In the genomic region with DNA sequence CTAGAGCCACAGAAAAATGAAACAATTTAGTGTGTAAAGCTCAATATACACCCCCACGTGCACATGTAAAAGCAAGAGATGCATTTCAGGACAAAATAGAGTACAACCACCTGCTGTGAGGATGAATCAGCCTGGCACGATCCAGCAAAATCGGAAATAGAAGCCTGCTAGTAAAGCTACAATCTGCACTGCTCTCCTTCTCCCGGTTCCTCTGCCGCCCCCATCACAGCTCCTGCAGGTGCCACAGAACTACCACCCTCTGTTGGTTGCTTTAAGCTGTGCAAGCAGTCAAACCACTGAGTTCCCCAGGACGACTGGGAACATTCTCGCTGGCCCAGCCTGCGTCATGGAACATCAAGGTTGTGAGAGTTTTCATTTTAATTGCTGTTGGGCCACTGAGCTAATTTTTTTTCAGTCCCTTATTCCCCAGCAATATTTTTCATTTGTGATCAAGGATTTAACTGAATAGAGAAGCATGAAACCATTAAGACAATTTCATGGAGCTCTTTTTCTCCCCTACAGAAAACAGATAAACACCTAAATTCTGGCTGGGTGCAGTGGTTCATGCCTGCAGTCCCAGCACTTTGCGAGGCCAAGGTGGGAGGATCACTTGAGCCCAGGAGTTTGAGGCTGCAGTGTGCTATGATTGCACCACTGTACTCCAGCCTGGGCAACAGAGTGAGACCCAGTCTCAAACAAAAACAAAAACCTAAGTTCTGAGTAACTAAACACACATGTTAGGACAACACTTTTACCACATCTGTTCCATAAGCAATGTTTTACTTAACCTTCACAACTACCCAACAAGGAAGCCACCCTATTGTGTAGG, we compare ENCODE assay signal across 8 cellular contexts. TPM values are rescaled to one million over a fixed set of nuclear protein-coding genes. Genes with fewer than 3 reads are reported as not detected.
DNase-seq lines count a peak whose midpoint lies in the region; ATAC-seq and TF ChIP-seq lines count a peak whose summit lies in the region.

No MANE protein-coding gene starts in this region.

- no peaks in the 10 kb centered on the region for H3K9me3 ChIP-seq in tibial nerve

- peak overlapping the region in 1 of 2 donors; percentile 63 for H3K4me3 Mint-ChIP-seq in CD14-positive monocyte
- H3K4me3 Mint-ChIP-seq in naive thymus-derived CD8-positive, alpha-beta T cell, result peak overlapping the region in 1 of 10 donors; percentile 30

- peaks cover 0 to 3% (median 0%) of the 10 kb centered on the region in 7 donors for H3K9me3 Mint-ChIP-seq in CD14-positive monocyte
- H3K9me3 Mint-ChIP-seq in naive thymus-derived CD8-positive, alpha-beta T cell, result no peaks in the 10 kb centered on the region

- TF ChIP-seq EP300 in tibial nerve (IDR thresholded peaks at IDR 0.05), result no peak

- H3K36me3 ChIP-seq in tibial nerve, result no peaks in the 10 kb centered on the region

- 24 to 30% methylated on average over 9 of the region's 9 CpGs for WGBS in tibial nerve, 2 donors

- H3K4me1 ChIP-seq in tibial nerve, result peaks cover 0 to 6% (median 0%) of the 10 kb centered on the region in 4 donors

- TF ChIP-seq CTCF in CD14-positive monocyte (IDR thresholded peaks at IDR 0.05), result peak; percentile 45
- peak; percentile 84 for TF ChIP-seq CTCF in epithelial cell of proximal tubule (conservative IDR thresholded peaks at IDR 0.05; ENCODE audit: low read depth, low read length)
- peak; percentile 32 to 59 (median 36) for TF ChIP-seq CTCF in tibial nerve (IDR thresholded peaks at IDR 0.05)

- no peak overlapping the region for H3K4me3 ChIP-seq in epithelial cell of proximal tubule (ENCODE audit: low read depth, low read length)
- H3K4me3 ChIP-seq in tibial nerve, result no peak overlapping the region

- no peak for TF ChIP-seq POLR2A in tibial nerve (IDR thresholded peaks at IDR 0.05)

- peak overlapping the region in 1 of 7 donors; percentile 21 for H3K27ac Mint-ChIP-seq in CD14-positive monocyte
- no peak overlapping the region for H3K27ac Mint-ChIP-seq in naive thymus-derived CD8-positive, alpha-beta T cell

- no peaks in the 10 kb centered on the region for H3K27me3 ChIP-seq in tibial nerve

- peaks cover 8% of the 10 kb centered on the region for H3K4me1 Mint-ChIP-seq in CD14-positive monocyte
- H3K4me1 Mint-ChIP-seq in naive thymus-derived CD8-positive, alpha-beta T cell, result peaks cover 0 to 8% (median 7%) of the 10 kb centered on the region in 4 donors

- POLR2A ChIA-PET in HEK293T (lab: Yijun Ruan, JAX), result interaction anchor here (0.9 to 2.1 kb wide), 2 partner anchors 76 to 133 kb away, joined by 3 to 13 read pairs; a partner anchor contains a TSS
- POLR2A ChIA-PET in naive thymus-derived CD8-positive, alpha-beta T cell (lab: Charles Lee), result interaction anchor here (0.9 kb wide), 1 partner anchor 74 kb away, joined by 3 read pairs; no protein-coding TSS in a partner anchor

- no peak for DNase-seq in CD14-positive monocyte (ENCODE audit: low spot score)
- peak; percentile 86 for DNase-seq in HEK293T (ENCODE audit: extremely low spot score)
- peak; percentile 24 for DNase-seq in NCI-H524 treated with DMSO at 0.1 percent for 48 hours (lab: John Stamatoyannopoulos, UW)
- DNase-seq in activated CD4-positive, alpha-beta T cell treated with anti-CD3 and anti-CD28 coated beads, Interleukin-2, amount 50 U/mL, for 48 hours, result peak; percentile 35 to 43
- no peak for DNase-seq in epithelial cell of proximal tubule (ENCODE audit: low read depth)
- peak; percentile 14 to 74 (median 34) for DNase-seq in naive thymus-derived CD8-positive, alpha-beta T cell
- peak in 1 of 2 donors; percentile 23 for DNase-seq in tibial nerve (ENCODE audit: low spot score in 2 of 2)
- DNase-seq in mesenteric fat pad (ENCODE audit: low spot score), result no peak

- H3K36me3 Mint-ChIP-seq in CD14-positive monocyte, result no peaks in the 10 kb centered on the region
- H3K36me3 Mint-ChIP-seq in naive thymus-derived CD8-positive, alpha-beta T cell, result no peaks in the 10 kb centered on the region

- H3K27me3 Mint-ChIP-seq in CD14-positive monocyte (ENCODE audit: low read depth in 3 of 3), result peaks cover 0 to 10% (median 6%) of the 10 kb centered on the region in 3 donors
- peaks cover 6 to 31% (median 15%) of the 10 kb centered on the region in 5 donors for H3K27me3 Mint-ChIP-seq in naive thymus-derived CD8-positive, alpha-beta T cell

- peak; percentile 95 to 96 for ATAC-seq in naive thymus-derived CD8-positive, alpha-beta T cell

- CTCF ChIA-PET in HEK293T (lab: Yijun Ruan, JAX), result interaction anchor here (0.6 to 2.3 kb wide), 14 partner anchors 9 to 116 kb away, joined by 3 to 45 read pairs (median 4); a partner anchor contains a TSS

- intact Hi-C loops in CD14-positive monocyte (cut with micrococcal nuclease), result no loop called here

- no peak overlapping the region for H3K27ac ChIP-seq in tibial nerve

TF ChIP-seq in HEK293T, 16 proteins besides CTCF, POLR2A, EP300 and RAD21:
- TF ChIP-seq HDGF (IDR thresholded peaks at IDR 0.05; ENCODE audit: borderline replicate concordance) (no peak), FOXA1 (IDR thresholded peaks at IDR 0.05) (no peak), FOXK2 (IDR thresholded peaks at IDR 0.05) (no peak)
- TF ChIP-seq, protein P1, sequence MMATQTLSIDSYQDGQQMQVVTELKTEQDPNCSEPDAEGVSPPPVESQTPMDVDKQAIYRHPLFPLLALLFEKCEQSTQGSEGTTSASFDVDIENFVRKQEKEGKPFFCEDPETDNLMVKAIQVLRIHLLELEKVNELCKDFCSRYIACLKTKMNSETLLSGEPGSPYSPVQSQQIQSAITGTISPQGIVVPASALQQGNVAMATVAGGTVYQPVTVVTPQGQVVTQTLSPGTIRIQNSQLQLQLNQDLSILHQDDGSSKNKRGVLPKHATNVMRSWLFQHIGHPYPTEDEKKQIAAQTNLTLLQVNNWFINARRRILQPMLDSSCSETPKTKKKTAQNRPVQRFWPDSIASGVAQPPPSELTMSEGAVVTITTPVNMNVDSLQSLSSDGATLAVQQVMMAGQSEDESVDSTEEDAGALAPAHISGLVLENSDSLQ (IDR thresholded peaks at IDR 0.05), result no peak

RNA-seq across cellular contexts. Expression of a gene that starts 47.6 kb away (rescaled TPM):
- polyA plus RNA-seq in CD14-positive monocyte, result 1 to 10 TPM; 2.4 to 3.5 TPM
- total RNA-seq in epithelial cell of proximal tubule (0.72 and 1.6 TPM in 2 replicates), tibial nerve (10 to 100 TPM; 16.6 to 26.4 (median 19.7) TPM), mesenteric fat pad (65.2 TPM)
- 1 to 10 TPM; 3.8 to 5.3 TPM for total RNA-seq in naive thymus-derived CD8-positive, alpha-beta T cell
- 1 to 10 TPM; 1.4 to 1.6 (median 1.5) TPM for polyA plus RNA-seq in naive thymus-derived CD8-positive, alpha-beta T cell

Comparison
In these comparisons a context has a peak if more than half of its experiments do, and no peak if none do; other contexts are left out.
1. DNase-seq: peak in HEK293T (single experiment), NCI-H524 treated with DMSO at 0.1 percent for 48 hours (single experiment), activated CD4-positive, alpha-beta T cell treated with anti-CD3 and anti-CD28 coated beads, Interleukin-2, amount 50 U/mL, for 48 hours (2 of 2) and naive thymus-derived CD8-positive, alpha-beta T cell (10 of 10); none in CD14-positive monocyte (single experiment), epithelial cell of proximal tubule (single experiment) and mesenteric fat pad (single experiment).
2. Peak in every context shown above with its lines, with median percentiles within 50 percentile points of each other: CTCF ChIP-seq.